8 cellular contexts compared by ENCODE assay signal in genomic region chr11:13462311-13462927, GRCh38. TPM values are rescaled to one million over a fixed set of nuclear protein-coding genes. Genes with fewer than 3 reads are reported as not detected.
DNase-seq lines count a peak whose midpoint lies in the region; ATAC-seq and TF ChIP-seq lines count a peak whose summit lies in the region.

No MANE protein-coding gene starts in this region.

- H3K9me3 ChIP-seq in colonic mucosa: no peaks in the 10 kb centered on the region

- H3K27me3 ChIP-seq in colonic mucosa: no peaks in the 10 kb centered on the region

- no peaks in the 10 kb centered on the region for H3K4me1 ChIP-seq in colonic mucosa

- no peak for TF ChIP-seq CTCF in colonic mucosa (IDR thresholded peaks at IDR 0.05)
- TF ChIP-seq CTCF in lower leg skin (IDR thresholded peaks at IDR 0.05): no peak

- peak; percentile 21 for DNase-seq in SIG-M5 treated with dmso at 0.1 percent for 504 hours (lab: John Stamatoyannopoulos, UW; ENCODE audit: unreplicated experiment)
- DNase-seq in SIG-M5 (lab: John Stamatoyannopoulos, UW): no peak
- peak; percentile 20 to 59 for DNase-seq in NCI-H2081 (lab: John Stamatoyannopoulos, UW)
- peak; percentile 22 for DNase-seq in activated CD4-positive, alpha-beta T cell treated with anti-CD3 and anti-CD28 coated beads for 1 hour
- DNase-seq in colonic mucosa: peak; percentile 85
- peak; percentile 52 to 94 for DNase-seq in lower leg skin (ENCODE audit: low spot score in 2 of 2)
- DNase-seq in stimulated activated CD4-positive, alpha-beta T cell treated with anti-CD3 and anti-CD28 coated beads, TNF-alpha, amount 100 ng/mL, for 24 hours (ENCODE audit: low read depth in 3 of 3): peak; percentile 22 to 67 (median 40)

- intact Hi-C loops in colonic mucosa (cut with DNase I) (loop anchor here (10.0 kb wide), 1 partner anchor 108 kb away; no protein-coding TSS in a partner anchor), lower leg skin (cut with DNase I; ENCODE audit: low total_unique reads) (no loop called here)

- H3K27ac ChIP-seq in colonic mucosa: peak overlapping the region; percentile 93

- peak overlapping the region; percentile 90 to 94 for H3K9ac ChIP-seq in colonic mucosa (ENCODE audit: low read depth in 2 of 2, low read length in 2 of 2)

- ATAC-seq in HG02938 (IDR thresholded peaks at IDR 0.05; ENCODE audit: unreplicated experiment): peak; percentile 38

- 2% methylated on average over 8 to 15 of the region's 20 CpGs for WGBS in lower leg skin, 2 donors

- H3K4me3 ChIP-seq in colonic mucosa (peak overlapping the region; percentile 75), lower leg skin (ENCODE audit: low read depth, poor library complexity, severe bottlenecking) (peak overlapping the region; percentile 88)

- TF ChIP-seq POLR2A in lower leg skin (IDR thresholded peaks at IDR 0.05): no peak

- no peaks in the 10 kb centered on the region for H3K36me3 ChIP-seq in colonic mucosa

RNA-seq across cellular contexts. Expression of gene BTBD10, which starts 0.6 kb away (rescaled TPM):
- 10 to 100 TPM; 31.8 to 34.5 TPM for total RNA-seq in colonic mucosa
- total RNA-seq in lower leg skin: 10 to 100 TPM; 32.2 to 41.0 (median 35.7) TPM

RNA-seq across cellular contexts. Expression of gene PTH, which starts 33.4 kb away (rescaled TPM):
- not detected for total RNA-seq in colonic mucosa
- not detected for total RNA-seq in lower leg skin
